35 cellular contexts compared by ENCODE assay signal in the genomic region with DNA sequence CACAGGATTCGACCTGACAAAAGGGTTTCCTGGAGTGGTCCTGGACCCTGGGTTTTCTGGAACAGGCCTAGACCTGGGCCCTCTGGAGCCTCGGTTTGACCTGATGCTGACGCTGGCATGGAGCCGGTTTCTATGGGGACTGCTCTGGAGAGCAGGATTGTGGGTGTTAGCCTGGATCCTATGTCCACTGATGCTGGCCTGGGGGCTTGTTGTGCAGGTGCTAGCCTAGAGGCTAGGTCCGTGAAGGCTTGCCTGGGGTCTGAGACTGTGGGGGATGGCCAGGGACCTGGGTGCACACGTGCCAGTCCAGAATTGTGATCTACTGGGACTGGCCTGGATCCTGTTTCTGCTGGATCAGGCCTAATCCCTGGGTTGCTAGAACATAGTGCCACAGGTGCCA.
DNase-seq lines count a peak whose midpoint lies in the region; ATAC-seq, FAIRE-seq and TF ChIP-seq lines count a peak whose summit lies in the region.
"Had no signal": no experiment of that assay in that cellular context is flagged by ENCODE, and none has a peak within 500 bp of the region (broad histone marks: within the 10 kb centered on the region; RNA-seq: fewer than 3 reads in every experiment).

No MANE protein-coding gene starts in this region.

- H3K27me3 ChIP-seq in bronchial epithelial cell (ENCODE audit: control insufficient read depth, insufficient read depth, low read length) (no peaks in the 10 kb centered on the region), aorta (ENCODE audit: control insufficient read depth in 1 of 2, insufficient read depth in 2 of 2, low read length in 1 of 2) (no peaks in the 10 kb centered on the region)
- H3K27me3 ChIP-seq: BE2C had no signal

- no peaks in the 10 kb centered on the region for H3K27me3 Mint-ChIP-seq in activated T-cell treated with anti-CD3 and anti-CD28 coated beads, Interleukin-2, amount 50 U/mL, for 4 hours (ENCODE audit: low read depth)
- H3K27me3 Mint-ChIP-seq: B cell; CD4-positive, alpha-beta memory T cell; CD4-positive, alpha-beta T cell; CD4-positive, CD25-positive, alpha-beta regulatory T cell; CD8-positive, alpha-beta memory T cell had no signal

- ATAC-seq in aorta (ENCODE audit: low FRiP score), result peak; percentile 19
- no peak for ATAC-seq in activated T-cell treated with anti-CD3 and anti-CD28 coated beads, Interleukin-2, amount 50 U/mL, for 4 hours
- ATAC-seq: A549; CD8-positive, alpha-beta T cell had no signal

- intact Hi-C loops in aorta (cut with DNase I), result no loop called here

- TF ChIP-seq CTCF in bronchial epithelial cell (IDR thresholded peaks at IDR 0.05; ENCODE audit: insufficient read depth, low read length, severe bottlenecking), result no peak

- H3K4me3 ChIP-seq in bronchial epithelial cell (ENCODE audit: low read depth, low read length) (no peak overlapping the region), aorta (ENCODE audit: low read length in 2 of 2) (no peak overlapping the region)
- H3K4me3 ChIP-seq: A549; BLaER1; BLaER1 treated with 17β-estradiol and CSF1 and Interleukin-3, amounts not matched to agents 10 nM and 100 nM had no signal

- FAIRE-seq in HTR-8/SVneo (lab: Jason Lieb, UNC) (peak; percentile 16), bronchial epithelial cell (lab: Jason Lieb, UNC) (peak; percentile 52)
- FAIRE-seq: A204.1, D721Med had no signal

- no peaks in the 10 kb centered on the region for H3K9me3 ChIP-seq in aorta (ENCODE audit: control insufficient read depth, low read length)
- H3K9me3 ChIP-seq: A549; BE2C; BLaER1; BLaER1 treated with 17β-estradiol and CSF1 and Interleukin-3, amounts not matched to agents 10 nM and 100 nM; Caco-2 had no signal

- H3K9me3 Mint-ChIP-seq in activated T-cell treated with anti-CD3 and anti-CD28 coated beads, Interleukin-2, amount 50 U/mL, for 4 hours, result no peaks in the 10 kb centered on the region
- H3K9me3 Mint-ChIP-seq: CD4-positive, alpha-beta T cell; CD8-positive, alpha-beta T cell had no signal

- DNase-seq in HTR-8/SVneo (ENCODE audit: insufficient read length, low spot score), result no peak
- DNase-seq in bronchial epithelial cell (ENCODE audit: low read depth), result no peak
- no peak for DNase-seq in aorta
- DNase-seq in NCI-H2227 treated with DMSO at 0.1 percent for 48 hours (lab: John Stamatoyannopoulos, UW), result no peak
- DNase-seq in activated T-cell treated with anti-CD3 and anti-CD28 coated beads, Interleukin-2, amount 50 U/mL, for 4 hours, result no peak
- no peak for DNase-seq in GM03348 (ENCODE audit: low spot score)
- DNase-seq: 8988T; ACHN; AML-193; BE2C; C1 segment of cervical spinal cord; Caco-2; Calu3; CD4-positive, alpha-beta memory T cell; CD4-positive, alpha-beta T cell; CD4-positive, CD25-positive, alpha-beta regulatory T cell; CD8-positive, alpha-beta memory T cell; CD8-positive, alpha-beta T cell; COR-L47; DMS 273 treated with DMSO at 0.1 percent for 48 hours; DMS153; DMS53; DMS79; DMS79 treated with DMSO at 0.1 percent for 48 hours; DND-41; EL had no signal

- H3K36me3 ChIP-seq in bronchial epithelial cell (ENCODE audit: control insufficient read depth, insufficient read depth, low read length), result no peaks in the 10 kb centered on the region
- H3K36me3 ChIP-seq in aorta (ENCODE audit: control insufficient read depth in 1 of 2, insufficient read depth in 2 of 2, low read length in 1 of 2), result no peaks in the 10 kb centered on the region
- H3K36me3 ChIP-seq: BE2C; BLaER1; BLaER1 treated with 17β-estradiol and CSF1 and Interleukin-3, amounts not matched to agents 10 nM and 100 nM had no signal

- no peak overlapping the region for H3K27ac ChIP-seq in aorta (ENCODE audit: low read depth in 1 of 2, low read length in 2 of 2)
- H3K27ac ChIP-seq: 22Rv1; A549; BLaER1; BLaER1 treated with 17β-estradiol and CSF1 and Interleukin-3, amounts not matched to agents 10 nM and 100 nM; C4-2B had no signal

- no peaks in the 10 kb centered on the region for H3K4me1 ChIP-seq in aorta (ENCODE audit: control insufficient read depth in 1 of 2, insufficient read depth in 2 of 2, low read length in 2 of 2)
- H3K4me1 ChIP-seq: A549; BE2C; BLaER1; BLaER1 treated with 17β-estradiol and CSF1 and Interleukin-3, amounts not matched to agents 10 nM and 100 nM; Caco-2 had no signal

- no peaks in the 10 kb centered on the region for H3K36me3 Mint-ChIP-seq in activated T-cell treated with anti-CD3 and anti-CD28 coated beads, Interleukin-2, amount 50 U/mL, for 4 hours (ENCODE audit: insufficient read depth)
- H3K36me3 Mint-ChIP-seq: CD14-positive monocyte; CD4-positive, alpha-beta memory T cell; CD4-positive, CD25-positive, alpha-beta regulatory T cell; CD8-positive, alpha-beta memory T cell; CD8-positive, alpha-beta T cell had no signal

- H3K4me3 Mint-ChIP-seq in activated T-cell treated with anti-CD3 and anti-CD28 coated beads, Interleukin-2, amount 50 U/mL, for 4 hours, result no peak overlapping the region
- H3K4me3 Mint-ChIP-seq: B cell; CD14-positive monocyte; CD4-positive, alpha-beta memory T cell; CD4-positive, alpha-beta T cell; CD4-positive, CD25-positive, alpha-beta regulatory T cell; CD8-positive, alpha-beta memory T cell; CD8-positive, alpha-beta T cell had no signal

- 69 to 90% methylated on average over 6 of the region's 6 CpGs for WGBS in aorta, 2 donors

- no peaks in the 10 kb centered on the region for H3K4me1 Mint-ChIP-seq in activated T-cell treated with anti-CD3 and anti-CD28 coated beads, Interleukin-2, amount 50 U/mL, for 4 hours (ENCODE audit: low read depth)
- H3K4me1 Mint-ChIP-seq: B cell; CD14-positive monocyte; CD4-positive, alpha-beta memory T cell; CD4-positive, CD25-positive, alpha-beta regulatory T cell; CD8-positive, alpha-beta memory T cell had no signal
